In the genomic region with DNA sequence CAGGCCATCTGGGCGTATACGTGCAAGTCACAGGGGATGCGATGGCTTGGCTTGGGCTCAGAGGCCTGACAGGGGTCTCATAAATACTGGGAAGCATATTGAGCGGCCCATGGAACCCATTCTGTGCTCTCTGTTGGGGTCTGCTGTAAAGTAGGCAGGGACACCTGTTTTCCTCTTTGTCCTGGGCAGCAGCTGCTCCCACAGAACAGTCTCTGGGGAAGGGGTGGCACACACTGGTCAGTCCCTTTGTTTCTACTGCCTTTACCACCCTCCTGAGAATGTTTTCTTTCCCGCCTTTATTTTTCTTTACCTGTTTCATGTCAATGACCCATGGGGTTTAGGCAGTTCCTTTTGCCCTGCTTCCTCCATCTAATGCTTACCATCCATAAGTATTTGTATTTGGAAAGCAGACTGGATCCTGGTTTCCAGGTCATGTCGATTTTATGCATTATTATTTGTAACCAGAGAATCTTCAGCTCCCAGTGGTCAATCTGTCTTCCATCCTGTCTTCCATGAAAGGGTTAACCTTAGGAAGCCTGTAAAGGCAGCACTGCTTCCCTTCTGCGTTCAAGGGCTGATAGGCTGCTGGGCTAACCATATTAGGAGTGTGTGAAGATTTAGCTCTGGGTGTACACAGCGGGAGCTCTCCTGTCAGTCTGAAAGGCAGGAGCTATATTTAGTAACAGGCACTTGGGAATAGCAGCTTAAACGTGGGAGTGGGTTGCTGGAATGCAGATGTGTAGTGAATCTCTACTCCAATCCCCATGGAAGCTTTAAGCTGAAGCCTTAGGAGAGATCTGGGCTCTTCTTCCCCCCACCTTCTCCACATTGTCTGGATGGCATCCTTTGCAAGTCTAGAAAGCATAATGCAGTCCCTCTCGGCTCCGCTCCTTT, we compare ENCODE assay signal across 9 cellular contexts.
A peak's percentile ranks its signal among the peaks of the same experiment; 100 is the strongest.
DNase-seq lines count a peak whose midpoint lies in the region; ATAC-seq lines count a peak whose summit lies in the region.
"Had no signal": no experiment of that assay in that cellular context is flagged by ENCODE, and none has a peak within 500 bp of the region (broad histone marks: within the 10 kb centered on the region; RNA-seq: fewer than 3 reads in every experiment).

No MANE protein-coding gene starts in this region.

- no peaks in the 10 kb centered on the region for H3K9me3 ChIP-seq in muscle layer of colon (ENCODE audit: low read length)

- H3K4me3 ChIP-seq in muscle layer of colon (ENCODE audit: low read depth in 1 of 2, low read length in 2 of 2): peak overlapping the region in 1 of 2 donors; percentile 39

- H3K27ac Mint-ChIP-seq in activated T-helper 17 cell treated with anti-CD3 and anti-CD28 coated beads, Interleukin-2, amount 50 U/mL, for 72 hours: no peak overlapping the region

- no peaks in the 10 kb centered on the region for H3K9me3 Mint-ChIP-seq in activated T-helper 17 cell treated with anti-CD3 and anti-CD28 coated beads, Interleukin-2, amount 50 U/mL, for 72 hours

- no peaks in the 10 kb centered on the region for H3K27me3 ChIP-seq in muscle layer of colon (ENCODE audit: control insufficient read depth in 1 of 2, insufficient read depth in 2 of 2, low read length in 2 of 2)
- H3K27me3 ChIP-seq: foreskin keratinocyte had no signal

- no peaks in the 10 kb centered on the region for H3K36me3 ChIP-seq in muscle layer of colon (ENCODE audit: insufficient read depth, low read length)

- H3K9ac ChIP-seq in muscle layer of colon (ENCODE audit: low read length): peak overlapping the region; percentile 6

- H3K4me1 ChIP-seq in muscle layer of colon (ENCODE audit: insufficient read depth, low read length): peaks cover 18% of the 10 kb centered on the region

- H3K27ac ChIP-seq in muscle layer of colon (ENCODE audit: low read depth, low read length): peak overlapping the region; percentile 14
- H3K27ac ChIP-seq: foreskin keratinocyte had no signal

- H3K4me1 Mint-ChIP-seq in activated T-helper 17 cell treated with anti-CD3 and anti-CD28 coated beads, Interleukin-2, amount 50 U/mL, for 72 hours: no peaks in the 10 kb centered on the region

- no peaks in the 10 kb centered on the region for H3K27me3 Mint-ChIP-seq in activated T-helper 17 cell treated with anti-CD3 and anti-CD28 coated beads, Interleukin-2, amount 50 U/mL, for 72 hours

- no peak overlapping the region for H3K4me3 Mint-ChIP-seq in activated T-helper 17 cell treated with anti-CD3 and anti-CD28 coated beads, Interleukin-2, amount 50 U/mL, for 72 hours

- no peaks in the 10 kb centered on the region for H3K36me3 Mint-ChIP-seq in activated T-helper 17 cell treated with anti-CD3 and anti-CD28 coated beads, Interleukin-2, amount 50 U/mL, for 72 hours (ENCODE audit: low read depth)

- DNase-seq in Ammon's horn (ENCODE audit: low spot score) (peak; percentile 32), NCI-H187 (lab: John Stamatoyannopoulos, UW) (peak; percentile 32 to 53), ecto neural progenitor cell (ENCODE audit: low spot score) (peak; percentile 75)
- DNase-seq in activated naive CD4-positive, alpha-beta T cell treated with Interleukin-2 at 50 U/mL for 16 hours: no peak
- DNase-seq: foreskin keratinocyte had no signal

- ATAC-seq in activated T-helper 17 cell treated with anti-CD3 and anti-CD28 coated beads, Interleukin-2, amount 50 U/mL, for 72 hours (replicated peaks): no peak
- ATAC-seq in HG03039 (IDR thresholded peaks at IDR 0.05; ENCODE audit: unreplicated experiment) (no peak), HG03196 (IDR thresholded peaks at IDR 0.05; ENCODE audit: unreplicated experiment) (no peak)
- ATAC-seq: foreskin keratinocyte had no signal
